ENCODE assay signal across 8 cellular contexts in genomic region chr19:52748336-52748950, GRCh38. TPM values are rescaled to one million over a fixed set of nuclear protein-coding genes. Genes with fewer than 3 reads are reported as not detected.
DNase-seq lines count a peak whose midpoint lies in the region; ATAC-seq and TF ChIP-seq lines count a peak whose summit lies in the region.

No MANE protein-coding gene starts in this region.

- H3K4me3 ChIP-seq in SK-N-SH (ENCODE audit: low read depth in 2 of 2, low read length in 1 of 2) (no peak overlapping the region), hepatocyte (no peak overlapping the region)
- no peak overlapping the region for H3K4me3 ChIP-seq in effector memory CD4-positive, alpha-beta T cell (ENCODE audit: insufficient read depth, low read depth, low read length, poor library complexity, severe bottlenecking)

- no peak for ATAC-seq in SK-N-SH treated with all-trans-retinoic acid at 6 μM for 48 hours

- WGBS in SK-N-SH (ENCODE audit: low lambda C conversion rate) = 28% methylated on average over 8 of the region's 8 CpGs
- 21% methylated on average over 8 of the region's 8 CpGs for WGBS in hepatocyte (ENCODE audit: low lambda C conversion rate, missing lambda C conversion rate)

- H3K4me1 Mint-ChIP-seq in activated naive CD4-positive, alpha-beta T cell treated with anti-CD3 and anti-CD28 coated beads, Interleukin-2, amount 10 ng/mL, durations not matched to agents 7 days and 5 days = peaks cover 5% of the 10 kb centered on the region

- no peak overlapping the region for H3K4me3 Mint-ChIP-seq in activated naive CD4-positive, alpha-beta T cell treated with anti-CD3 and anti-CD28 coated beads, Interleukin-2, amount 10 ng/mL, durations not matched to agents 7 days and 5 days

- POLR2A ChIA-PET in SK-N-SH (lab: Yijun Ruan, JAX) = no interaction called here

- no peaks in the 10 kb centered on the region for H3K36me3 ChIP-seq in SK-N-SH (replicated peaks in 1 of 2; ENCODE audit: control insufficient read depth in 1 of 2, insufficient read depth in 2 of 2, low read length in 1 of 2)
- H3K36me3 ChIP-seq in hepatocyte (replicated peaks; ENCODE audit: insufficient read depth, low read depth) = no peaks in the 10 kb centered on the region
- H3K36me3 ChIP-seq in effector memory CD4-positive, alpha-beta T cell (ENCODE audit: control insufficient read depth, insufficient read depth, low read length) = no peaks in the 10 kb centered on the region

- no peak overlapping the region for H3K27ac Mint-ChIP-seq in activated naive CD4-positive, alpha-beta T cell treated with anti-CD3 and anti-CD28 coated beads, Interleukin-2, amount 10 ng/mL, durations not matched to agents 7 days and 5 days

- no peaks in the 10 kb centered on the region for H3K36me3 Mint-ChIP-seq in activated naive CD4-positive, alpha-beta T cell treated with anti-CD3 and anti-CD28 coated beads, Interleukin-2, amount 10 ng/mL, durations not matched to agents 7 days and 5 days

- H3F3A ChIP-seq in SK-N-SH (replicated peaks; ENCODE audit: insufficient read depth) = no peaks in the 10 kb centered on the region

- H4K20me1 ChIP-seq in SK-N-SH (ENCODE audit: insufficient read depth) (no peaks in the 10 kb centered on the region), hepatocyte (ENCODE audit: insufficient read depth, poor library complexity, severe bottlenecking) (no peaks in the 10 kb centered on the region)

- H3K27me3 Mint-ChIP-seq in activated naive CD4-positive, alpha-beta T cell treated with anti-CD3 and anti-CD28 coated beads, Interleukin-2, amount 10 ng/mL, durations not matched to agents 7 days and 5 days = no peaks in the 10 kb centered on the region

- H3K9me3 ChIP-seq in SK-N-SH (no peaks in the 10 kb centered on the region), hepatocyte (ENCODE audit: low read depth) (no peaks in the 10 kb centered on the region)
- no peaks in the 10 kb centered on the region for H3K9me3 ChIP-seq in effector memory CD4-positive, alpha-beta T cell (ENCODE audit: control insufficient read depth, low read length)

- no peaks in the 10 kb centered on the region for H3K27me3 ChIP-seq in SK-N-SH (ENCODE audit: insufficient read depth)
- H3K27me3 ChIP-seq in hepatocyte = no peaks in the 10 kb centered on the region
- H3K27me3 ChIP-seq in effector memory CD4-positive, alpha-beta T cell (replicated peaks; ENCODE audit: control insufficient read depth, insufficient read depth, low read length, poor library complexity, severe bottlenecking) = no peaks in the 10 kb centered on the region

- H3K4me1 ChIP-seq in SK-N-SH (ENCODE audit: control insufficient read depth in 1 of 2, insufficient read depth in 2 of 2, low read depth in 1 of 2, low read length in 1 of 2) (peaks cover 0 to 8% of the 10 kb centered on the region in 2 experiments; a peak in 1 of 4 replicates), hepatocyte (ENCODE audit: insufficient read depth) (no peaks in the 10 kb centered on the region)
- H3K4me1 ChIP-seq in effector memory CD4-positive, alpha-beta T cell (ENCODE audit: control insufficient read depth, insufficient read depth, low read length, poor library complexity, severe bottlenecking) = no peaks in the 10 kb centered on the region

- no peak overlapping the region for H3K9ac ChIP-seq in SK-N-SH

- TF ChIP-seq RAD21 in SK-N-SH (IDR thresholded peaks at IDR 0.05; ENCODE audit: low read length) = peak; percentile 53

- peak; percentile 35 for DNase-seq in SK-N-SH
- DNase-seq in SK-MEL-5 (ENCODE audit: low read depth, low spot score) = peak; percentile 23
- peak; percentile 74 for DNase-seq in hepatocyte (ENCODE audit: low spot score)
- peak; percentile 1 for DNase-seq in smooth muscle cell of the brain vasculature (ENCODE audit: low read depth, low spot score)
- no peak for DNase-seq in activated effector memory CD4-positive, alpha-beta T cell treated with Interleukin-2 at 50 U/mL for 16 hours
- DNase-seq in effector memory CD4-positive, alpha-beta T cell = no peak
- no peak for DNase-seq in activated naive CD4-positive, alpha-beta T cell treated with anti-CD3 and anti-CD28 coated beads, Interleukin-2, amount 10 ng/mL, durations not matched to agents 7 days and 5 days

- CTCF ChIA-PET in SK-N-SH (lab: Yijun Ruan, JAX) = no interaction called here
- CTCF ChIA-PET in activated naive CD4-positive, alpha-beta T cell treated with anti-CD3 and anti-CD28 coated beads, Interleukin-2, amount 10 ng/mL, durations not matched to agents 7 days and 5 days (lab: Charles Lee) = interaction anchor here (0.9 kb wide), 1 partner anchor 500 kb away, joined by 5 read pairs; no protein-coding TSS in a partner anchor

- H3K79me2 ChIP-seq in SK-N-SH (ENCODE audit: insufficient read depth) = no peaks in the 10 kb centered on the region
- H3K79me2 ChIP-seq in hepatocyte = no peaks in the 10 kb centered on the region

- H3K4me2 ChIP-seq in SK-N-SH (no peak overlapping the region), hepatocyte (peak overlapping the region; percentile 53)

- in situ Hi-C loops in SK-MEL-5 (cut with HindIII; ENCODE audit: low pct_unique_long_range_greater_than_20kb, low sequenced_read_pairs) = no loop called here

- H3K9me3 Mint-ChIP-seq in activated naive CD4-positive, alpha-beta T cell treated with anti-CD3 and anti-CD28 coated beads, Interleukin-2, amount 10 ng/mL, durations not matched to agents 7 days and 5 days = peaks cover 23% of the 10 kb centered on the region

- no peak overlapping the region for H2AFZ ChIP-seq in SK-N-SH (ENCODE audit: low read depth)
- H2AFZ ChIP-seq in hepatocyte = peak overlapping the region; percentile 57

- no peak overlapping the region for H3K27ac ChIP-seq in SK-N-SH (ENCODE audit: low read depth in 2 of 2, low read length in 1 of 2)
- H3K27ac ChIP-seq in hepatocyte = no peak overlapping the region
- H3K27ac ChIP-seq in effector memory CD4-positive, alpha-beta T cell (ENCODE audit: insufficient read depth, low read length, poor library complexity, severe bottlenecking) = no peak overlapping the region

- TF ChIP-seq CTCF in SK-N-SH (IDR thresholded peaks at IDR 0.05) = peak; percentile 39
- peak; percentile 65 for TF ChIP-seq CTCF in hepatocyte (IDR thresholded peaks at IDR 0.05; ENCODE audit: poor library complexity)

- no peak for TF ChIP-seq EP300 in SK-N-SH (IDR thresholded peaks at IDR 0.05; ENCODE audit: borderline replicate concordance in 1 of 2, low read depth in 1 of 2, low read length in 1 of 2)

- H3K9me2 ChIP-seq in SK-N-SH = no peaks in the 10 kb centered on the region
- no peaks in the 10 kb centered on the region for H3K9me2 ChIP-seq in hepatocyte (replicated peaks; ENCODE audit: insufficient read depth)

TF ChIP-seq in SK-N-SH, 30 proteins besides CTCF, POLR2A, EP300 and RAD21 (continues in another document):
- TF ChIP-seq GATA2 (CRISPR knock-in tag; IDR thresholded peaks at IDR 0.05) (no peak), ZBTB33 (IDR thresholded peaks at IDR 0.05; ENCODE audit: borderline replicate concordance, low read depth) (no peak), NRF1 (IDR thresholded peaks at IDR 0.05; ENCODE audit: low read depth, low read length) (no peak)

TF ChIP-seq in SK-N-SH treated with all-trans-retinoic acid at 6 μM for 48 hours, 23 proteins besides CTCF, POLR2A, EP300 and RAD21 (continues in another document):
- no peak for TF ChIP-seq TOX (CRISPR knock-in tag; IDR thresholded peaks at IDR 0.05; ENCODE audit: borderline replicate concordance)
- TF ChIP-seq PPARA (CRISPR knock-in tag; IDR thresholded peaks at IDR 0.05; ENCODE audit: borderline replicate concordance) = no peak
- no peak for TF ChIP-seq TCF4 (CRISPR knock-in tag; IDR thresholded peaks at IDR 0.05; ENCODE audit: borderline replicate concordance)
- TF ChIP-seq ZNF565 (CRISPR knock-in tag; conservative IDR thresholded peaks at IDR 0.05; ENCODE audit: low read depth) = no peak
- no peak for TF ChIP-seq POU6F1 (CRISPR knock-in tag; IDR thresholded peaks at IDR 0.05; ENCODE audit: borderline replicate concordance, low read depth)
- no peak for TF ChIP-seq GLIS3 (CRISPR knock-in tag; IDR thresholded peaks at IDR 0.05)
- no peak for TF ChIP-seq CREB5 (CRISPR knock-in tag; IDR thresholded peaks at IDR 0.05; ENCODE audit: low read depth)

RNA-seq across cellular contexts. Expression of gene ZNF611, which starts 13.6 kb away (rescaled TPM):
- polyA plus RNA-seq in SK-N-SH (2012; rRNA removed) (2.6 and 3.3 TPM in 2 replicates), hepatocyte (10.8 and 15.4 TPM in 2 replicates)
- 3.3 and 3.4 TPM in 2 replicates for polyA plus RNA-seq in SK-N-SH (2012; cell fraction: cytosol; rRNA removed)
- polyA plus RNA-seq in SK-N-SH (2012; cell fraction: nucleus; rRNA removed) = 6.0 and 9.4 TPM in 2 replicates
- 4.5 and 4.9 TPM in 2 replicates for total RNA-seq in SK-MEL-5 (2014; rRNA removed; shearing (Covaris generic))
- polyA plus RNA-seq in SK-MEL-5 (2015; cell fraction: cytosol; rRNA removed) = 3.1 and 5.9 TPM in 2 replicates
- polyA plus RNA-seq in SK-MEL-5 (2015; cell fraction: nucleus; rRNA removed) = 9.6 and 13.0 TPM in 2 replicates
- 11.9 and 21.3 TPM in 2 replicates for total RNA-seq in hepatocyte

RNA-seq across cellular contexts. Expression of gene ZNF600, which starts 38.1 kb away (rescaled TPM):
- polyA plus RNA-seq in SK-N-SH (2012; rRNA removed) = 9.9 and 12.3 TPM in 2 replicates
- 3.6 and 3.7 TPM in 2 replicates for polyA plus RNA-seq in SK-N-SH (2012; cell fraction: cytosol; rRNA removed)
- polyA plus RNA-seq in SK-N-SH (2012; cell fraction: nucleus; rRNA removed) = 68.4 and 69.9 TPM in 2 replicates
- 3.0 and 4.0 TPM in 2 replicates for total RNA-seq in SK-MEL-5 (2014; rRNA removed; shearing (Covaris generic))
- 2.4 and 7.6 TPM in 2 replicates for polyA plus RNA-seq in SK-MEL-5 (2015; cell fraction: cytosol; rRNA removed)
- 79.2 and 98.1 TPM in 2 replicates for polyA plus RNA-seq in SK-MEL-5 (2015; cell fraction: nucleus; rRNA removed)
- 7.7 and 12.5 TPM in 2 replicates for total RNA-seq in hepatocyte
- polyA plus RNA-seq in hepatocyte = 14.6 and 16.9 TPM in 2 replicates

Comparison
In these comparisons a context has a peak if more than half of its experiments do, and no peak if none do; other contexts are left out.
1. DNase-seq: peak in SK-N-SH (single experiment), SK-MEL-5 (single experiment), hepatocyte (single experiment) and smooth muscle cell of the brain vasculature (single experiment); none in activated effector memory CD4-positive, alpha-beta T cell treated with Interleukin-2 at 50 U/mL for 16 hours (single experiment), effector memory CD4-positive, alpha-beta T cell (0 of 3) and activated naive CD4-positive, alpha-beta T cell treated with anti-CD3 and anti-CD28 coated beads, Interleukin-2, amount 10 ng/mL, durations not matched to agents 7 days and 5 days (single experiment).